In genomic region chr16:77273-77806, GRCh38 we compare ENCODE assay signal across 8 cellular contexts. TPM values are rescaled to one million over a fixed set of nuclear protein-coding genes. Genes with fewer than 3 reads are reported as not detected.
DNase-seq lines count a peak whose midpoint lies in the region; ATAC-seq and TF ChIP-seq lines count a peak whose summit lies in the region.

No MANE protein-coding gene starts in this region.

- TF ChIP-seq CTCF in fibroblast of pulmonary artery (IDR thresholded peaks at IDR 0.05; ENCODE audit: low read length, missing control alignments) (no peak), neural crest cell (conservative IDR thresholded peaks at IDR 0.05) (no peak)

- no peaks in the 10 kb centered on the region for H3K9me3 Mint-ChIP-seq in neural crest cell

- H3K27ac Mint-ChIP-seq in neural crest cell (ENCODE audit: unreplicated experiment) = no peak overlapping the region

- H3K4me1 Mint-ChIP-seq in neural crest cell = peaks cover 51% of the 10 kb centered on the region

- H3K4me3 ChIP-seq in fibroblast of pulmonary artery (replicated peaks; ENCODE audit: low read depth, low read length) = peak overlapping the region; percentile 67

- peak overlapping the region; percentile 86 for H3K4me3 Mint-ChIP-seq in neural crest cell

- ATAC-seq in GM21528 (IDR thresholded peaks at IDR 0.05; ENCODE audit: low FRiP score, unreplicated experiment) (peak; percentile 36), HG03521 (IDR thresholded peaks at IDR 0.05; ENCODE audit: unreplicated experiment) (no peak)

- DNase-seq in GF-D8 (lab: John Stamatoyannopoulos, UW) (peak; percentile 5), LHCN-M2 (ENCODE audit: low read depth) (peak; percentile 53), fibroblast of pulmonary artery (ENCODE audit: low read depth) (peak; percentile 81), neural crest cell (ENCODE audit: low read depth, low spot score) (peak; percentile 48), NCI-H187 treated with DMSO at 0.1 percent for 48 hours (lab: John Stamatoyannopoulos, UW) (no peak)
- DNase-seq in activated T-cell treated with anti-CD3 and anti-CD28 coated beads, Interleukin-2, amount 50 U/mL, for 48 hours = peak; percentile 65 to 71

- H3K36me3 Mint-ChIP-seq in neural crest cell (ENCODE audit: low read depth) = no peaks in the 10 kb centered on the region

- peaks cover 3% of the 10 kb centered on the region for H3K27me3 Mint-ChIP-seq in neural crest cell (ENCODE audit: low read depth)

RNA-seq across cellular contexts. Expression of gene MPG, which starts 0.7 kb away (rescaled TPM):
- total RNA-seq in LHCN-M2 (2014; rRNA removed) (254 and 304 TPM in 2 replicates), neural crest cell (47.7 and 50.0 TPM in 2 replicates)
- 115 TPM for polyA plus RNA-seq in LHCN-M2 (2012)

RNA-seq across cellular contexts. Expression of gene RHBDF1, which starts 4.9 kb away (rescaled TPM):
- total RNA-seq in LHCN-M2 (2014; rRNA removed) (91.8 and 93.7 TPM in 2 replicates), neural crest cell (46.5 TPM in 2 replicates)
- polyA plus RNA-seq in LHCN-M2 (2012) = 34.3 TPM

RNA-seq across cellular contexts. Expression of gene SNRNP25, which starts 23.7 kb away (rescaled TPM):
- total RNA-seq in LHCN-M2 (2014; rRNA removed) (28.1 and 31.8 TPM in 2 replicates), neural crest cell (79.1 and 85.6 TPM in 2 replicates)
- 67.0 TPM for polyA plus RNA-seq in LHCN-M2 (2012)

RNA-seq across cellular contexts. Expression of gene POLR3K, which starts 23.9 kb away (rescaled TPM):
- total RNA-seq in LHCN-M2 (2014; rRNA removed) (4.0 and 6.7 TPM in 2 replicates), neural crest cell (35.8 and 36.7 TPM in 2 replicates)
- polyA plus RNA-seq in LHCN-M2 (2012) = 20.5 TPM
